ENCODE assay signal across 15 cellular contexts in the genomic region with DNA sequence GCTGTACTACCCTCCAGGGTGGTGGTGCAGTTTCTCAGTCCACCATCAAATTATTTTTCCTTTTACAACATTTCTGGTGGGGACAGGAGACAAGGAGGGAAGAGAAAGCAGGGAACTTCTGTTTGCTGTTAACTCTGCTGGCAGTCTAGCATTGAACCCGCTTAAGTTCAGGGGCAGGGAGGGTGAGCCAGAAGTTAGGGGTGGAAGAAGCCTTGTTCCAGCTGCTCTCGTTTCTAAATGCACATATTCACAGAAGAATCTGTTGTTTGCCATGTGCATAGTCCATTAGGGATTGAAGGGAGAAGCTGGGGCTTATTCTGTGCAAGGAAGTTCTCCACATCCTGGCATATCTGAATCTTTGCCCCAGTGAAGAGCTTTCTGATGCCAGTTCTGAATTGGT. TPM values are rescaled to one million over a fixed set of nuclear protein-coding genes. Genes with fewer than 3 reads are reported as not detected.
DNase-seq lines count a peak whose midpoint lies in the region; TF ChIP-seq lines count a peak whose summit lies in the region.
"Had no signal": no experiment of that assay in that cellular context is flagged by ENCODE, and none has a peak within 500 bp of the region (broad histone marks: within the 10 kb centered on the region; RNA-seq: fewer than 3 reads in every experiment).

No MANE protein-coding gene starts in this region.

- no peaks in the 10 kb centered on the region; the same call in 1 of the 2 replicates for H3K36me3 ChIP-seq in Karpas-422 (ENCODE audit: insufficient read depth, low read length)

- H3K27ac Mint-ChIP-seq in nephron, result peak overlapping the region; percentile 63 to 84 (median 82)

- H3K4me3 Mint-ChIP-seq in nephron, result no peak overlapping the region

- no peaks in the 10 kb centered on the region for H3K27me3 ChIP-seq in Karpas-422 (ENCODE audit: low read length)

- peaks cover 6% of the 10 kb centered on the region; the same call in 1 of the 2 replicates for H3K79me2 ChIP-seq in Karpas-422 (ENCODE audit: low read length)

- no peaks in the 10 kb centered on the region for H4K20me1 ChIP-seq in Karpas-422 (ENCODE audit: insufficient read depth, low read depth, low read length)

- no peaks in the 10 kb centered on the region for H3K27me3 Mint-ChIP-seq in nephron (ENCODE audit: low read depth)

- no peak overlapping the region for H3K4me3 ChIP-seq in Karpas-422 (ENCODE audit: low read length)

- DNase-seq in Ammon's horn (ENCODE audit: low spot score) (peak; percentile 4), Karpas-422 (no peak), dermis blood vessel endothelial cell (peak; percentile 16), glomerular visceral epithelial cell (ENCODE audit: extremely low spot score) (no peak), DMS114 treated with DMSO at 0.1 percent for 48 hours (lab: John Stamatoyannopoulos, UW; ENCODE audit: unreplicated experiment) (no peak), NCI-H748 (lab: John Stamatoyannopoulos, UW; ENCODE audit: unreplicated experiment) (no peak)
- DNase-seq in activated CD8-positive, alpha-beta memory T cell treated with anti-CD3 and anti-CD28 coated beads, Interleukin-2, amount 50 U/mL, for 4 hours, result no peak
- DNase-seq: activated naive CD4-positive, alpha-beta T cell treated with Interleukin-2 at 50 U/mL for 16 hours; GOT3; kidney; NCI-H1105; NCI-H226; stimulated activated CD4-positive, alpha-beta T cell treated with anti-CD3 and anti-CD28 coated beads, Interleukin-2, amount 100 ng/mL, for 48 hours had no signal

- H3K27ac ChIP-seq in Karpas-422 (ENCODE audit: low read length), result peak overlapping the region; percentile 51

- no peak for TF ChIP-seq CTCF in nephron (IDR thresholded peaks at IDR 0.05; ENCODE audit: unreplicated experiment in 3 of 3)

- no peaks in the 10 kb centered on the region for H3K9me3 Mint-ChIP-seq in nephron

- H3K36me3 Mint-ChIP-seq in nephron (ENCODE audit: low read depth), result peaks cover 31% of the 10 kb centered on the region

- peaks cover 20% of the 10 kb centered on the region for H3K4me1 ChIP-seq in Karpas-422 (ENCODE audit: low read length)

- H2AFZ ChIP-seq in Karpas-422 (ENCODE audit: low read length), result no peak overlapping the region

- no peaks in the 10 kb centered on the region for H3K9me2 ChIP-seq in Karpas-422 (replicated peaks; ENCODE audit: insufficient read depth, low read length)

- no peak overlapping the region for H3K4me2 ChIP-seq in Karpas-422 (ENCODE audit: low read depth, low read length, poor library complexity, severe bottlenecking)

- H3K4me1 Mint-ChIP-seq in nephron, result peaks cover 19% of the 10 kb centered on the region

- H3K9ac ChIP-seq in Karpas-422 (ENCODE audit: low read length), result no peak overlapping the region

- no peaks in the 10 kb centered on the region for H3K9me3 ChIP-seq in Karpas-422 (ENCODE audit: low read length)

RNA-seq across cellular contexts. Expression of a gene that starts 32.4 kb away (rescaled TPM):
- total RNA-seq in Karpas-422 (2014; rRNA removed; shearing (Covaris generic); ENCODE audit: low replicate concordance), result 0.18 and 0.26 TPM in 2 replicates
- 0.37 TPM in 1 of 2 replicates, not detected in the other for total RNA-seq in dermis blood vessel endothelial cell
- total RNA-seq: kidney, myocyte had no signal

Comparison
In these comparisons a context has a peak if more than half of its experiments do, and no peak if none do; other contexts are left out.
1. DNase-seq: peak in Ammon's horn (single experiment) and dermis blood vessel endothelial cell (single experiment); none in Karpas-422 (single experiment), glomerular visceral epithelial cell (single experiment), activated CD8-positive, alpha-beta memory T cell treated with anti-CD3 and anti-CD28 coated beads, Interleukin-2, amount 50 U/mL, for 4 hours (single experiment), DMS114 treated with DMSO at 0.1 percent for 48 hours (single experiment) and NCI-H748 (single experiment).